21 cellular contexts compared by ENCODE assay signal in the genomic region with DNA sequence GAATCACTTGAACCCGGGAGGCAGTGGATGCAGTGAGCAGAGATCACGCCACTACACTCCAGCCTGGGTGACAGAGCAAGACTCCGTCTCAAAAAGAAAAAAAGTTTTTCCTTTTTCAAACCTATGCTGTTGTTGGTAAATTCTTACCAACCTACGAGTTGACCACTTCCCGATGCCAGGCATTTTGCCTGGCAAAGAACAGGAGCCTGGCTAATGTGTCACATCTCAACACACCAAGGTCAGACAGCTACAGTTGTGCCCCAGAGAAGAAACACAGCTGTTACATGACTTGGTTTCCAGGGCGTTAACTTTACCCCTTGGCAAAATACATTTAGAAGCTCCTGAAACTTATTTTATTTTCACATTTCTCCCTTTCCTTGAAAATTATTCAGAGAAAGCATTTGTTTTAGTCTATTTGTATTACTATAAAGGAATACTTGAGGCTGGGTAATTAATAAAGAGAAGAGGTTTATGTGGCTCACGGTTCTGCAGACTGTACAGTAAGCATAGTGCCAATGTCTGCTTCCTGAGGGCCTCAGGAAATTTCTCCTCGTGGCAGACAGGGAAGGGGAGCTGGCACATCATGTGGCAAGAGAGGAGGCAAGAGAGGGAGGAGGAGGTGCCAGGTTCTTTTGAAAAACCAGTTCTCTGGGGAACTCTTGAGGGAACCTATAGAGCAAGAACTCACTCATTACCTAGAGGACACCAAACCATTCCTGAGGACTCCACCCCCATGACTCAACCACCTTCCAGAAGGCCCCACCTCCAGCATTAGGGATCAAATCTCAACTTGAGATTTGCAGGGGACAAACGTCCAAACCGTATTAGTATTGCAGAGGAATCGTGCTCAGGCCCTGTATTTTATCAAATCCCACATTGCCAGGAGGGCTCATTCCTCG.
"Had no signal": no experiment of that assay in that cellular context is flagged by ENCODE, and none has a peak within 500 bp of the region (broad histone marks: within the 10 kb centered on the region; RNA-seq: fewer than 3 reads in every experiment).

No MANE protein-coding gene starts in this region.

- FAIRE-seq: colon had no signal

- H3K9me3 Mint-ChIP-seq: activated naive CD8-positive, alpha-beta T cell treated with anti-CD3 and anti-CD28 coated beads for 36 hours; natural killer cell treated with Interleukin-12 subunit alpha and Interleukin-12 subunit beta and Interleukin-15 and Interleukin-18, amount 100 ng/mL, for 72 hours; stimulated activated naive CD8-positive, alpha-beta T cell treated with anti-CD3 and anti-CD28 coated beads, Interleukin-15, Interleukin-2, amounts not matched to agents 100 ng/mL and 50 ng/mL, for 24 hours; T-helper 2 cell treated with Interferon-gamma antibody and Interleukin-4, amounts not matched to agents 5 μg/mL and 100 μg/mL, for 36 hours had no signal

- H3K9me3 ChIP-seq: gastrocnemius medialis, tibial nerve, uterus had no signal

- H3K4me3 Mint-ChIP-seq: activated CD4-positive, alpha-beta T cell treated with anti-CD3 and anti-CD28 coated beads for 36 hours; activated naive CD8-positive, alpha-beta T cell treated with anti-CD3 and anti-CD28 coated beads for 36 hours; natural killer cell treated with Interleukin-12 subunit alpha and Interleukin-12 subunit beta and Interleukin-15 and Interleukin-18, amount 100 ng/mL, for 72 hours; stimulated activated naive CD8-positive, alpha-beta T cell treated with anti-CD3 and anti-CD28 coated beads, Interleukin-15, Interleukin-2, amounts not matched to agents 100 ng/mL and 50 ng/mL, for 24 hours; T-helper 2 cell treated with Interferon-gamma antibody and Interleukin-4, amounts not matched to agents 5 μg/mL and 100 μg/mL, for 36 hours; WTC11 had no signal

- H3K36me3 ChIP-seq: gastrocnemius medialis, tibial nerve, uterus had no signal

- DNase-seq: activated CD4-positive, alpha-beta T cell treated with anti-CD3 and anti-CD28 coated beads for 36 hours; activated CD4-positive, alpha-beta T cell treated with anti-CD3 and anti-CD28 coated beads, Interleukin-2, amount 50 U/mL, for 48 hours; activated naive CD4-positive, alpha-beta T cell; activated naive CD8-positive, alpha-beta T cell treated with anti-CD3 and anti-CD28 coated beads for 36 hours; amniotic stem cell; caudate nucleus; dorsolateral prefrontal cortex; erythroblast; gastrocnemius medialis; head of caudate nucleus; kidney glomerular epithelial cell; posterior cingulate gyrus; stimulated activated CD4-positive, alpha-beta T cell treated with anti-CD3 and anti-CD28 coated beads, Interleukin-15, amount 100 ng/mL, for 24 hours; stimulated activated CD4-positive, alpha-beta T cell treated with anti-CD3 and anti-CD28 coated beads, Interleukin-2, amount 100 ng/mL, for 48 hours; uterus had no signal

- H3K27ac Mint-ChIP-seq: activated CD4-positive, alpha-beta T cell treated with anti-CD3 and anti-CD28 coated beads for 36 hours; activated naive CD8-positive, alpha-beta T cell treated with anti-CD3 and anti-CD28 coated beads for 36 hours; natural killer cell treated with Interleukin-12 subunit alpha and Interleukin-12 subunit beta and Interleukin-15 and Interleukin-18, amount 100 ng/mL, for 72 hours; stimulated activated naive CD8-positive, alpha-beta T cell treated with anti-CD3 and anti-CD28 coated beads, Interleukin-15, Interleukin-2, amounts not matched to agents 100 ng/mL and 50 ng/mL, for 24 hours; T-helper 2 cell treated with Interferon-gamma antibody and Interleukin-4, amounts not matched to agents 5 μg/mL and 100 μg/mL, for 36 hours; WTC11 had no signal

- H3K27me3 ChIP-seq: gastrocnemius medialis, uterus had no signal

- H3K4me3 ChIP-seq: dorsolateral prefrontal cortex, gastrocnemius medialis, tibial nerve, uterus had no signal

- H3K27ac ChIP-seq: dorsolateral prefrontal cortex, gastrocnemius medialis, tibial nerve, uterus had no signal

- H3K4me1 Mint-ChIP-seq: activated naive CD8-positive, alpha-beta T cell treated with anti-CD3 and anti-CD28 coated beads for 36 hours; WTC11 had no signal

- H3K4me1 ChIP-seq: gastrocnemius medialis, uterus had no signal

- H3K36me3 Mint-ChIP-seq: activated naive CD8-positive, alpha-beta T cell treated with anti-CD3 and anti-CD28 coated beads for 36 hours; natural killer cell treated with Interleukin-12 subunit alpha and Interleukin-12 subunit beta and Interleukin-15 and Interleukin-18, amount 100 ng/mL, for 72 hours; WTC11 had no signal

- ATAC-seq: activated CD4-positive, alpha-beta T cell treated with anti-CD3 and anti-CD28 coated beads for 36 hours; gastrocnemius medialis; natural killer cell treated with Interleukin-12 subunit alpha and Interleukin-12 subunit beta and Interleukin-15 and Interleukin-18, amount 100 ng/mL, for 72 hours; WTC11 had no signal
